ENCODE assay signal across 3 cellular contexts in the genomic region with DNA sequence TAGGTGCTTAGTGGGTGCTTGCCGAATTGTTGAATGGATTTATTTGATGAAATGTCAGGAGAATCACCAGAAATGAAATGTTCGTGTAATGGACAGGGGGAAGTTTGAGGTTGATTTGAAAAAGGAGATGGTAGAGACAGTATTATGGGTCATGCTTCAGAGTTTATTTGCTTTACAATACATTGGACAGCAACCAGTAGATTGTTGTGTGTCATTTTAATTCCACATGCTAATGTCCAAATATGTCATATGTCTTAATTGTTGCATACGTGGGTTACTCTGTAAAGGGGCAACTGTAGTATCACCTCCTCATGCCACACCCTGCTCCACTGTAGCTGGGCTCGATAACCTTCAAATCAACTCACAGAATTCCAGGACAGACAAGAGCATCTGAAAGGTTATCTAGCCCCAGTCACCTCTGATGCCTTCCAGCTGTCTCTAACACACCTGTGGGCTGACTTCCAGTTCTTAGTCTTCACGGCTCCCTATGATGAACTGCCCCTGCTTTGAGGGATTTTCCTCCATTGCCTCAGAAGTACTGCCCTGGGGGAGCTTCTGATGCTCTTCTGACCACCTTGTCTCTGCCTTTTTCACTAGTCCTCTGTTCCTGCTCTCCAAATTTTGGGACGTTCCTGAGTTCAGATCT.
TF ChIP-seq lines count a peak whose summit lies in the region.

No MANE protein-coding gene starts in this region.

TF ChIP-seq in SK-N-SH, 30 proteins besides CTCF, POLR2A, EP300 and RAD21 (continued from another document):
- TF ChIP-seq USF1 (IDR thresholded peaks at IDR 0.05; ENCODE audit: borderline replicate concordance, low read depth) = no peak
- TF ChIP-seq, protein P1, sequence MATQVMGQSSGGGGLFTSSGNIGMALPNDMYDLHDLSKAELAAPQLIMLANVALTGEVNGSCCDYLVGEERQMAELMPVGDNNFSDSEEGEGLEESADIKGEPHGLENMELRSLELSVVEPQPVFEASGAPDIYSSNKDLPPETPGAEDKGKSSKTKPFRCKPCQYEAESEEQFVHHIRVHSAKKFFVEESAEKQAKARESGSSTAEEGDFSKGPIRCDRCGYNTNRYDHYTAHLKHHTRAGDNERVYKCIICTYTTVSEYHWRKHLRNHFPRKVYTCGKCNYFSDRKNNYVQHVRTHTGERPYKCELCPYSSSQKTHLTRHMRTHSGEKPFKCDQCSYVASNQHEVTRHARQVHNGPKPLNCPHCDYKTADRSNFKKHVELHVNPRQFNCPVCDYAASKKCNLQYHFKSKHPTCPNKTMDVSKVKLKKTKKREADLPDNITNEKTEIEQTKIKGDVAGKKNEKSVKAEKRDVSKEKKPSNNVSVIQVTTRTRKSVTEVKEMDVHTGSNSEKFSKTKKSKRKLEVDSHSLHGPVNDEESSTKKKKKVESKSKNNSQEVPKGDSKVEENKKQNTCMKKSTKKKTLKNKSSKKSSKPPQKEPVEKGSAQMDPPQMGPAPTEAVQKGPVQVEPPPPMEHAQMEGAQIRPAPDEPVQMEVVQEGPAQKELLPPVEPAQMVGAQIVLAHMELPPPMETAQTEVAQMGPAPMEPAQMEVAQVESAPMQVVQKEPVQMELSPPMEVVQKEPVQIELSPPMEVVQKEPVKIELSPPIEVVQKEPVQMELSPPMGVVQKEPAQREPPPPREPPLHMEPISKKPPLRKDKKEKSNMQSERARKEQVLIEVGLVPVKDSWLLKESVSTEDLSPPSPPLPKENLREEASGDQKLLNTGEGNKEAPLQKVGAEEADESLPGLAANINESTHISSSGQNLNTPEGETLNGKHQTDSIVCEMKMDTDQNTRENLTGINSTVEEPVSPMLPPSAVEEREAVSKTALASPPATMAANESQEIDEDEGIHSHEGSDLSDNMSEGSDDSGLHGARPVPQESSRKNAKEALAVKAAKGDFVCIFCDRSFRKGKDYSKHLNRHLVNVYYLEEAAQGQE (IDR thresholded peaks at IDR 0.05; ENCODE audit: low read depth, low read length) = peak; percentile 83
- no peak for TF ChIP-seq GABPA (IDR thresholded peaks at IDR 0.05; ENCODE audit: low read depth)
- TF ChIP-seq SIN3A (IDR thresholded peaks at IDR 0.05; ENCODE audit: borderline replicate concordance, low read depth, low read length) = no peak
- no peak for TF ChIP-seq MEF2A (IDR thresholded peaks at IDR 0.05; ENCODE audit: borderline replicate concordance, low read depth)
- TF ChIP-seq, protein P2, sequence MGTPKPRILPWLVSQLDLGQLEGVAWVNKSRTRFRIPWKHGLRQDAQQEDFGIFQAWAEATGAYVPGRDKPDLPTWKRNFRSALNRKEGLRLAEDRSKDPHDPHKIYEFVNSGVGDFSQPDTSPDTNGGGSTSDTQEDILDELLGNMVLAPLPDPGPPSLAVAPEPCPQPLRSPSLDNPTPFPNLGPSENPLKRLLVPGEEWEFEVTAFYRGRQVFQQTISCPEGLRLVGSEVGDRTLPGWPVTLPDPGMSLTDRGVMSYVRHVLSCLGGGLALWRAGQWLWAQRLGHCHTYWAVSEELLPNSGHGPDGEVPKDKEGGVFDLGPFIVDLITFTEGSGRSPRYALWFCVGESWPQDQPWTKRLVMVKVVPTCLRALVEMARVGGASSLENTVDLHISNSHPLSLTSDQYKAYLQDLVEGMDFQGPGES (IDR thresholded peaks at IDR 0.05; ENCODE audit: low read depth, low read length) = no peak

TF ChIP-seq in SK-N-SH treated with all-trans-retinoic acid at 6 μM for 48 hours, 23 proteins besides CTCF, POLR2A, EP300 and RAD21 (continued from another document and continues in another):
- TF ChIP-seq, protein P3, sequence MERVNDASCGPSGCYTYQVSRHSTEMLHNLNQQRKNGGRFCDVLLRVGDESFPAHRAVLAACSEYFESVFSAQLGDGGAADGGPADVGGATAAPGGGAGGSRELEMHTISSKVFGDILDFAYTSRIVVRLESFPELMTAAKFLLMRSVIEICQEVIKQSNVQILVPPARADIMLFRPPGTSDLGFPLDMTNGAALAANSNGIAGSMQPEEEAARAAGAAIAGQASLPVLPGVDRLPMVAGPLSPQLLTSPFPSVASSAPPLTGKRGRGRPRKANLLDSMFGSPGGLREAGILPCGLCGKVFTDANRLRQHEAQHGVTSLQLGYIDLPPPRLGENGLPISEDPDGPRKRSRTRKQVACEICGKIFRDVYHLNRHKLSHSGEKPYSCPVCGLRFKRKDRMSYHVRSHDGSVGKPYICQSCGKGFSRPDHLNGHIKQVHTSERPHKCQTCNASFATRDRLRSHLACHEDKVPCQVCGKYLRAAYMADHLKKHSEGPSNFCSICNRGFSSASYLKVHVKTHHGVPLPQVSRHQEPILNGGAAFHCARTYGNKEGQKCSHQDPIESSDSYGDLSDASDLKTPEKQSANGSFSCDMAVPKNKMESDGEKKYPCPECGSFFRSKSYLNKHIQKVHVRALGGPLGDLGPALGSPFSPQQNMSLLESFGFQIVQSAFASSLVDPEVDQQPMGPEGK (CRISPR knock-in tag; IDR thresholded peaks at IDR 0.05; ENCODE audit: borderline replicate concordance) = no peak
- no peak for TF ChIP-seq ZC3H10 (CRISPR knock-in tag; IDR thresholded peaks at IDR 0.05)
- TF ChIP-seq PPARA (CRISPR knock-in tag; IDR thresholded peaks at IDR 0.05; ENCODE audit: borderline replicate concordance) = no peak
- no peak for TF ChIP-seq RARB (CRISPR knock-in tag; IDR thresholded peaks at IDR 0.05)
- no peak for TF ChIP-seq ESRRG (CRISPR knock-in tag; IDR thresholded peaks at IDR 0.05)
- TF ChIP-seq, protein P4, sequence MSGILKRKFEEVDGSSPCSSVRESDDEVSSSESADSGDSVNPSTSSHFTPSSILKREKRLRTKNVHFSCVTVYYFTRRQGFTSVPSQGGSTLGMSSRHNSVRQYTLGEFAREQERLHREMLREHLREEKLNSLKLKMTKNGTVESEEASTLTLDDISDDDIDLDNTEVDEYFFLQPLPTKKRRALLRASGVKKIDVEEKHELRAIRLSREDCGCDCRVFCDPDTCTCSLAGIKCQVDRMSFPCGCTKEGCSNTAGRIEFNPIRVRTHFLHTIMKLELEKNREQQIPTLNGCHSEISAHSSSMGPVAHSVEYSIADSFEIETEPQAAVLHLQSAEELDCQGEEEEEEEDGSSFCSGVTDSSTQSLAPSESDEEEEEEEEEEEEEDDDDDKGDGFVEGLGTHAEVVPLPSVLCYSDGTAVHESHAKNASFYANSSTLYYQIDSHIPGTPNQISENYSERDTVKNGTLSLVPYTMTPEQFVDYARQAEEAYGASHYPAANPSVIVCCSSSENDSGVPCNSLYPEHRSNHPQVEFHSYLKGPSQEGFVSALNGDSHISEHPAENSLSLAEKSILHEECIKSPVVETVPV (CRISPR knock-in tag; IDR thresholded peaks at IDR 0.05) = no peak
- TF ChIP-seq ARNTL (CRISPR knock-in tag; IDR thresholded peaks at IDR 0.05; ENCODE audit: borderline replicate concordance, low read depth) = no peak
- TF ChIP-seq BACH2 (CRISPR knock-in tag; IDR thresholded peaks at IDR 0.05; ENCODE audit: borderline replicate concordance) = no peak
- TF ChIP-seq TOX (CRISPR knock-in tag; IDR thresholded peaks at IDR 0.05; ENCODE audit: borderline replicate concordance) = no peak
- no peak for TF ChIP-seq TCF4 (CRISPR knock-in tag; IDR thresholded peaks at IDR 0.05; ENCODE audit: borderline replicate concordance)
- no peak for TF ChIP-seq SNAI2 (CRISPR knock-in tag; IDR thresholded peaks at IDR 0.05)
- TF ChIP-seq, protein P5, sequence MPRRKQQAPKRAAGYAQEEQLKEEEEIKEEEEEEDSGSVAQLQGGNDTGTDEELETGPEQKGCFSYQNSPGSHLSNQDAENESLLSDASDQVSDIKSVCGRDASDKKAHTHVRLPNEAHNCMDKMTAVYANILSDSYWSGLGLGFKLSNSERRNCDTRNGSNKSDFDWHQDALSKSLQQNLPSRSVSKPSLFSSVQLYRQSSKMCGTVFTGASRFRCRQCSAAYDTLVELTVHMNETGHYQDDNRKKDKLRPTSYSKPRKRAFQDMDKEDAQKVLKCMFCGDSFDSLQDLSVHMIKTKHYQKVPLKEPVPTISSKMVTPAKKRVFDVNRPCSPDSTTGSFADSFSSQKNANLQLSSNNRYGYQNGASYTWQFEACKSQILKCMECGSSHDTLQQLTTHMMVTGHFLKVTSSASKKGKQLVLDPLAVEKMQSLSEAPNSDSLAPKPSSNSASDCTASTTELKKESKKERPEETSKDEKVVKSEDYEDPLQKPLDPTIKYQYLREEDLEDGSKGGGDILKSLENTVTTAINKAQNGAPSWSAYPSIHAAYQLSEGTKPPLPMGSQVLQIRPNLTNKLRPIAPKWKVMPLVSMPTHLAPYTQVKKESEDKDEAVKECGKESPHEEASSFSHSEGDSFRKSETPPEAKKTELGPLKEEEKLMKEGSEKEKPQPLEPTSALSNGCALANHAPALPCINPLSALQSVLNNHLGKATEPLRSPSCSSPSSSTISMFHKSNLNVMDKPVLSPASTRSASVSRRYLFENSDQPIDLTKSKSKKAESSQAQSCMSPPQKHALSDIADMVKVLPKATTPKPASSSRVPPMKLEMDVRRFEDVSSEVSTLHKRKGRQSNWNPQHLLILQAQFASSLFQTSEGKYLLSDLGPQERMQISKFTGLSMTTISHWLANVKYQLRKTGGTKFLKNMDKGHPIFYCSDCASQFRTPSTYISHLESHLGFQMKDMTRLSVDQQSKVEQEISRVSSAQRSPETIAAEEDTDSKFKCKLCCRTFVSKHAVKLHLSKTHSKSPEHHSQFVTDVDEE (CRISPR knock-in tag; IDR thresholded peaks at IDR 0.05) = no peak
- TF ChIP-seq OSR1 (CRISPR knock-in tag; IDR thresholded peaks at IDR 0.05) = no peak
- no peak for TF ChIP-seq ZFP3 (CRISPR knock-in tag; IDR thresholded peaks at IDR 0.05)
- TF ChIP-seq ZNF8 (CRISPR knock-in tag; IDR thresholded peaks at IDR 0.05) = no peak
- TF ChIP-seq CSDC2 (CRISPR knock-in tag; IDR thresholded peaks at IDR 0.05) = no peak

TF ChIP-seq in HCT116, 20 proteins besides CTCF, POLR2A, EP300 and RAD21:
- TF ChIP-seq, protein P1 (IDR thresholded peaks at IDR 0.05; ENCODE audit: low read depth) = peak; percentile 9; the same call in 1 of the 2 replicates
- TF ChIP-seq ZNF274 (IDR thresholded peaks at IDR 0.05; ENCODE audit: low read depth, low read length) = no peak
- no peak for TF ChIP-seq POLR2AphosphoS5 (IDR thresholded peaks at IDR 0.05; ENCODE audit: low read depth, low read length)
